2 cellular contexts compared by ENCODE assay signal in the genomic region with DNA sequence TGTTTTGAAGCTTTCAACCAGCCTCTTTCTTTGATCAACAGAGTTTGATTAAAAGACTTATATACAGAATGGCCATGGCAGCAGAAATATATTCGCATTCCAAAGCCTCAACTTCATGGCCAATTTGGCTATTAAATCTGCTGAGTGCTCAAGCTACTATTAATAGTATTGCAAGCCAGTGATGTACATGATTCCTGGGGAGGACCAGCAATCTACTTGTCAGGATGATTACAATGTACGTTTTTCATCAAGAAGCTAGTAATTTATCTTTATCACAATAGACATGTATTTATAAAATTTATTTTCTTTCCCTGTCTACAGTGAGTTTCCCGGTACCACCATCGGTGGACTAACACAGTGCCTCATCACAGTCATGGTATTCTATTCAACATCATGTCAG.
A peak's percentile ranks its signal among the peaks of the same experiment; 100 is the strongest.
TF ChIP-seq lines count a peak whose summit lies in the region.

No MANE protein-coding gene starts in this region.

TF ChIP-seq in SK-N-SH treated with all-trans-retinoic acid at 6 μM for 48 hours, 23 proteins besides CTCF, POLR2A, EP300 and RAD21 (continued from another document):
- TF ChIP-seq, protein P1, sequence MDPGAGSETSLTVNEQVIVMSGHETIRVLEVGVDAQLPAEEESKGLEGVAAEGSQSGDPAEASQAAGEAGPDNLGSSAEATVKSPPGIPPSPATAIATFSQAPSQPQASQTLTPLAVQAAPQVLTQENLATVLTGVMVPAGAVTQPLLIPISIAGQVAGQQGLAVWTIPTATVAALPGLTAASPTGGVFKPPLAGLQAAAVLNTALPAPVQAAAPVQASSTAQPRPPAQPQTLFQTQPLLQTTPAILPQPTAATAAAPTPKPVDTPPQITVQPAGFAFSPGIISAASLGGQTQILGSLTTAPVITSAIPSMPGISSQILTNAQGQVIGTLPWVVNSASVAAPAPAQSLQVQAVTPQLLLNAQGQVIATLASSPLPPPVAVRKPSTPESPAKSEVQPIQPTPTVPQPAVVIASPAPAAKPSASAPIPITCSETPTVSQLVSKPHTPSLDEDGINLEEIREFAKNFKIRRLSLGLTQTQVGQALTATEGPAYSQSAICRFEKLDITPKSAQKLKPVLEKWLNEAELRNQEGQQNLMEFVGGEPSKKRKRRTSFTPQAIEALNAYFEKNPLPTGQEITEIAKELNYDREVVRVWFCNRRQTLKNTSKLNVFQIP (CRISPR knock-in tag; IDR thresholded peaks at IDR 0.05; ENCODE audit: borderline replicate concordance, low read depth): no peak
- peak; percentile 62 for TF ChIP-seq ISL1 (CRISPR knock-in tag; IDR thresholded peaks at IDR 0.05)
- TF ChIP-seq, protein P2, sequence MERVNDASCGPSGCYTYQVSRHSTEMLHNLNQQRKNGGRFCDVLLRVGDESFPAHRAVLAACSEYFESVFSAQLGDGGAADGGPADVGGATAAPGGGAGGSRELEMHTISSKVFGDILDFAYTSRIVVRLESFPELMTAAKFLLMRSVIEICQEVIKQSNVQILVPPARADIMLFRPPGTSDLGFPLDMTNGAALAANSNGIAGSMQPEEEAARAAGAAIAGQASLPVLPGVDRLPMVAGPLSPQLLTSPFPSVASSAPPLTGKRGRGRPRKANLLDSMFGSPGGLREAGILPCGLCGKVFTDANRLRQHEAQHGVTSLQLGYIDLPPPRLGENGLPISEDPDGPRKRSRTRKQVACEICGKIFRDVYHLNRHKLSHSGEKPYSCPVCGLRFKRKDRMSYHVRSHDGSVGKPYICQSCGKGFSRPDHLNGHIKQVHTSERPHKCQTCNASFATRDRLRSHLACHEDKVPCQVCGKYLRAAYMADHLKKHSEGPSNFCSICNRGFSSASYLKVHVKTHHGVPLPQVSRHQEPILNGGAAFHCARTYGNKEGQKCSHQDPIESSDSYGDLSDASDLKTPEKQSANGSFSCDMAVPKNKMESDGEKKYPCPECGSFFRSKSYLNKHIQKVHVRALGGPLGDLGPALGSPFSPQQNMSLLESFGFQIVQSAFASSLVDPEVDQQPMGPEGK (CRISPR knock-in tag; IDR thresholded peaks at IDR 0.05; ENCODE audit: borderline replicate concordance): no peak

TF ChIP-seq in SK-N-SH, 30 proteins besides CTCF, POLR2A, EP300 and RAD21 (continued from another document):
- TF ChIP-seq, protein P3, sequence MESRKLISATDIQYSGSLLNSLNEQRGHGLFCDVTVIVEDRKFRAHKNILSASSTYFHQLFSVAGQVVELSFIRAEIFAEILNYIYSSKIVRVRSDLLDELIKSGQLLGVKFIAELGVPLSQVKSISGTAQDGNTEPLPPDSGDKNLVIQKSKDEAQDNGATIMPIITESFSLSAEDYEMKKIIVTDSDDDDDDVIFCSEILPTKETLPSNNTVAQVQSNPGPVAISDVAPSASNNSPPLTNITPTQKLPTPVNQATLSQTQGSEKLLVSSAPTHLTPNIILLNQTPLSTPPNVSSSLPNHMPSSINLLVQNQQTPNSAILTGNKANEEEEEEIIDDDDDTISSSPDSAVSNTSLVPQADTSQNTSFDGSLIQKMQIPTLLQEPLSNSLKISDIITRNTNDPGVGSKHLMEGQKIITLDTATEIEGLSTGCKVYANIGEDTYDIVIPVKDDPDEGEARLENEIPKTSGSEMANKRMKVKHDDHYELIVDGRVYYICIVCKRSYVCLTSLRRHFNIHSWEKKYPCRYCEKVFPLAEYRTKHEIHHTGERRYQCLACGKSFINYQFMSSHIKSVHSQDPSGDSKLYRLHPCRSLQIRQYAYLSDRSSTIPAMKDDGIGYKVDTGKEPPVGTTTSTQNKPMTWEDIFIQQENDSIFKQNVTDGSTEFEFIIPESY (IDR thresholded peaks at IDR 0.05; ENCODE audit: borderline replicate concordance, low read depth): no peak
- TF ChIP-seq, protein P4, sequence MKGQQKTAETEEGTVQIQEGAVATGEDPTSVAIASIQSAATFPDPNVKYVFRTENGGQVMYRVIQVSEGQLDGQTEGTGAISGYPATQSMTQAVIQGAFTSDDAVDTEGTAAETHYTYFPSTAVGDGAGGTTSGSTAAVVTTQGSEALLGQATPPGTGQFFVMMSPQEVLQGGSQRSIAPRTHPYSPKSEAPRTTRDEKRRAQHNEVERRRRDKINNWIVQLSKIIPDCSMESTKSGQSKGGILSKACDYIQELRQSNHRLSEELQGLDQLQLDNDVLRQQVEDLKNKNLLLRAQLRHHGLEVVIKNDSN (IDR thresholded peaks at IDR 0.05; ENCODE audit: borderline replicate concordance, low read depth): no peak
- TF ChIP-seq, protein P5, sequence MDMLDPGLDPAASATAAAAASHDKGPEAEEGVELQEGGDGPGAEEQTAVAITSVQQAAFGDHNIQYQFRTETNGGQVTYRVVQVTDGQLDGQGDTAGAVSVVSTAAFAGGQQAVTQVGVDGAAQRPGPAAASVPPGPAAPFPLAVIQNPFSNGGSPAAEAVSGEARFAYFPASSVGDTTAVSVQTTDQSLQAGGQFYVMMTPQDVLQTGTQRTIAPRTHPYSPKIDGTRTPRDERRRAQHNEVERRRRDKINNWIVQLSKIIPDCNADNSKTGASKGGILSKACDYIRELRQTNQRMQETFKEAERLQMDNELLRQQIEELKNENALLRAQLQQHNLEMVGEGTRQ (IDR thresholded peaks at IDR 0.05; ENCODE audit: borderline replicate concordance, low read depth, low read length): no peak
- TF ChIP-seq FOSL2 (IDR thresholded peaks at IDR 0.05; ENCODE audit: borderline replicate concordance, low read depth) (no peak), POLR2AphosphoS5 (IDR thresholded peaks at IDR 0.05; ENCODE audit: low read depth, low read length) (no peak), CHD2 (IDR thresholded peaks at IDR 0.05; ENCODE audit: low read length, partially characterized antibody) (no peak), SMC3 (IDR thresholded peaks at IDR 0.05; ENCODE audit: low read depth, low read length) (no peak), NRF1 (IDR thresholded peaks at IDR 0.05; ENCODE audit: low read depth, low read length) (no peak), MEF2A (IDR thresholded peaks at IDR 0.05; ENCODE audit: borderline replicate concordance, low read depth) (no peak)
- TF ChIP-seq, protein P6, sequence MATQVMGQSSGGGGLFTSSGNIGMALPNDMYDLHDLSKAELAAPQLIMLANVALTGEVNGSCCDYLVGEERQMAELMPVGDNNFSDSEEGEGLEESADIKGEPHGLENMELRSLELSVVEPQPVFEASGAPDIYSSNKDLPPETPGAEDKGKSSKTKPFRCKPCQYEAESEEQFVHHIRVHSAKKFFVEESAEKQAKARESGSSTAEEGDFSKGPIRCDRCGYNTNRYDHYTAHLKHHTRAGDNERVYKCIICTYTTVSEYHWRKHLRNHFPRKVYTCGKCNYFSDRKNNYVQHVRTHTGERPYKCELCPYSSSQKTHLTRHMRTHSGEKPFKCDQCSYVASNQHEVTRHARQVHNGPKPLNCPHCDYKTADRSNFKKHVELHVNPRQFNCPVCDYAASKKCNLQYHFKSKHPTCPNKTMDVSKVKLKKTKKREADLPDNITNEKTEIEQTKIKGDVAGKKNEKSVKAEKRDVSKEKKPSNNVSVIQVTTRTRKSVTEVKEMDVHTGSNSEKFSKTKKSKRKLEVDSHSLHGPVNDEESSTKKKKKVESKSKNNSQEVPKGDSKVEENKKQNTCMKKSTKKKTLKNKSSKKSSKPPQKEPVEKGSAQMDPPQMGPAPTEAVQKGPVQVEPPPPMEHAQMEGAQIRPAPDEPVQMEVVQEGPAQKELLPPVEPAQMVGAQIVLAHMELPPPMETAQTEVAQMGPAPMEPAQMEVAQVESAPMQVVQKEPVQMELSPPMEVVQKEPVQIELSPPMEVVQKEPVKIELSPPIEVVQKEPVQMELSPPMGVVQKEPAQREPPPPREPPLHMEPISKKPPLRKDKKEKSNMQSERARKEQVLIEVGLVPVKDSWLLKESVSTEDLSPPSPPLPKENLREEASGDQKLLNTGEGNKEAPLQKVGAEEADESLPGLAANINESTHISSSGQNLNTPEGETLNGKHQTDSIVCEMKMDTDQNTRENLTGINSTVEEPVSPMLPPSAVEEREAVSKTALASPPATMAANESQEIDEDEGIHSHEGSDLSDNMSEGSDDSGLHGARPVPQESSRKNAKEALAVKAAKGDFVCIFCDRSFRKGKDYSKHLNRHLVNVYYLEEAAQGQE (IDR thresholded peaks at IDR 0.05; ENCODE audit: low read depth, low read length): no peak
